Comparison of ENCODE assay signal across 19 cellular contexts in genomic region chr2:179226203-179226960, GRCh38. TPM values are rescaled to one million over a fixed set of nuclear protein-coding genes. Genes with fewer than 3 reads are reported as not detected.
DNase-seq lines count a peak whose midpoint lies in the region; FAIRE-seq and TF ChIP-seq lines count a peak whose summit lies in the region.
"Had no signal": no experiment of that assay in that cellular context is flagged by ENCODE, and none has a peak within 500 bp of the region (broad histone marks: within the 10 kb centered on the region; RNA-seq: fewer than 3 reads in every experiment).

No MANE protein-coding gene starts in this region.

- no peaks in the 10 kb centered on the region for H3K9me3 Mint-ChIP-seq in activated CD4-positive, alpha-beta T cell treated with anti-CD3 and anti-CD28 coated beads, Interleukin-2, amount 10 ng/mL, durations not matched to agents 24 days and 14 days
- H3K9me3 Mint-ChIP-seq: naive thymus-derived CD8-positive, alpha-beta T cell; stimulated activated memory B cell treated with anti-CD40 and anti-IgM and Interleukin-4, amounts not matched to agents 10 μg/mL and 1 μg/mL and 100 μg/mL, for 72 hours had no signal

- no peaks in the 10 kb centered on the region for H3K4me1 Mint-ChIP-seq in activated CD4-positive, alpha-beta T cell treated with anti-CD3 and anti-CD28 coated beads, Interleukin-2, amount 10 ng/mL, durations not matched to agents 24 days and 14 days

- intact Hi-C loops in activated CD4-positive, alpha-beta T cell treated with anti-CD3 and anti-CD28 coated beads, Interleukin-2, amount 10 ng/mL, durations not matched to agents 24 days and 14 days (cut with micrococcal nuclease): loop anchor here (5.0 kb wide), 1 partner anchor 36 kb away; the partner anchor contains the start of gene SESTD1

- no peak for TF ChIP-seq CTCF in VCaP (conservative IDR thresholded peaks at IDR 0.05)

- no peaks in the 10 kb centered on the region for H3K36me3 Mint-ChIP-seq in activated CD4-positive, alpha-beta T cell treated with anti-CD3 and anti-CD28 coated beads, Interleukin-2, amount 10 ng/mL, durations not matched to agents 24 days and 14 days (ENCODE audit: low read depth)
- H3K36me3 Mint-ChIP-seq: naive thymus-derived CD8-positive, alpha-beta T cell; stimulated activated memory B cell treated with anti-CD40 and anti-IgM and Interleukin-4, amounts not matched to agents 10 μg/mL and 1 μg/mL and 100 μg/mL, for 72 hours had no signal

- peak; percentile 66 for FAIRE-seq in GM19239 (lab: Jason Lieb, UNC)
- FAIRE-seq: GM18507 had no signal

- peaks cover 3% of the 10 kb centered on the region for H3K27me3 Mint-ChIP-seq in activated CD4-positive, alpha-beta T cell treated with anti-CD3 and anti-CD28 coated beads, Interleukin-2, amount 10 ng/mL, durations not matched to agents 24 days and 14 days
- H3K27me3 Mint-ChIP-seq: B cell; naive thymus-derived CD8-positive, alpha-beta T cell; stimulated activated memory B cell treated with anti-CD40 and anti-IgM and Interleukin-4, amounts not matched to agents 10 μg/mL and 1 μg/mL and 100 μg/mL, for 72 hours had no signal

- no peak overlapping the region for H3K27ac Mint-ChIP-seq in activated CD4-positive, alpha-beta T cell treated with anti-CD3 and anti-CD28 coated beads, Interleukin-2, amount 10 ng/mL, durations not matched to agents 24 days and 14 days
- H3K27ac Mint-ChIP-seq: B cell; naive thymus-derived CD8-positive, alpha-beta T cell; stimulated activated memory B cell treated with anti-CD40 and anti-IgM and Interleukin-4, amounts not matched to agents 10 μg/mL and 1 μg/mL and 100 μg/mL, for 72 hours had no signal

- DNase-seq in GM19239 (ENCODE audit: insufficient read length, low spot score): no peak
- DNase-seq in NCI-H2029 treated with DMSO at 0.1 percent for 48 hours (lab: John Stamatoyannopoulos, UW): peak; percentile 56
- DNase-seq in medulla oblongata (ENCODE audit: extremely low spot score): peak; percentile 66
- no peak for DNase-seq in Kasumi-1 (lab: John Stamatoyannopoulos, UW)
- DNase-seq in activated gamma-delta T cell treated with Interleukin-2 at 50 U/mL for 16 hours: no peak
- DNase-seq in activated CD4-positive, alpha-beta T cell treated with anti-CD3 and anti-CD28 coated beads, Interleukin-2, amount 10 ng/mL, durations not matched to agents 24 days and 14 days: no peak
- DNase-seq in germinal center (ENCODE audit: low spot score): no peak
- DNase-seq: effector CD8-positive, alpha-beta T cell; foreskin melanocyte; Karpas-422; naive thymus-derived CD8-positive, alpha-beta T cell; NCI-H524; stimulated activated CD4-positive, alpha-beta T cell treated with anti-CD3 and anti-CD28 coated beads, Interleukin-4, amount 100 ng/mL, for 24 hours; T1000; uterus had no signal

- peak overlapping the region; percentile 31 for H3K27ac ChIP-seq in VCaP
- H3K27ac ChIP-seq: uterus had no signal

- H3K4me3 Mint-ChIP-seq in activated CD4-positive, alpha-beta T cell treated with anti-CD3 and anti-CD28 coated beads, Interleukin-2, amount 10 ng/mL, durations not matched to agents 24 days and 14 days: no peak overlapping the region
- H3K4me3 Mint-ChIP-seq: B cell; naive thymus-derived CD8-positive, alpha-beta T cell; stimulated activated memory B cell treated with anti-CD40 and anti-IgM and Interleukin-4, amounts not matched to agents 10 μg/mL and 1 μg/mL and 100 μg/mL, for 72 hours had no signal

RNA-seq across cellular contexts. Expression of gene SESTD1, which starts 38.2 kb away (rescaled TPM):
- total RNA-seq in activated CD4-positive, alpha-beta T cell treated with anti-CD3 and anti-CD28 coated beads, Interleukin-2, amount 10 ng/mL, durations not matched to agents 24 days and 14 days: 12.3 and 13.4 TPM in 2 replicates

Comparison
In these comparisons a context has a peak if more than half of its experiments do, and no peak if none do; other contexts are left out.
1. DNase-seq: peak in NCI-H2029 treated with DMSO at 0.1 percent for 48 hours (single experiment) and medulla oblongata (single experiment); none in GM19239 (single experiment), Kasumi-1 (0 of 2), activated gamma-delta T cell treated with Interleukin-2 at 50 U/mL for 16 hours (single experiment), activated CD4-positive, alpha-beta T cell treated with anti-CD3 and anti-CD28 coated beads, Interleukin-2, amount 10 ng/mL, durations not matched to agents 24 days and 14 days (single experiment) and germinal center (single experiment).